Comparison of ENCODE assay signal across 11 cellular contexts in the genomic region with DNA sequence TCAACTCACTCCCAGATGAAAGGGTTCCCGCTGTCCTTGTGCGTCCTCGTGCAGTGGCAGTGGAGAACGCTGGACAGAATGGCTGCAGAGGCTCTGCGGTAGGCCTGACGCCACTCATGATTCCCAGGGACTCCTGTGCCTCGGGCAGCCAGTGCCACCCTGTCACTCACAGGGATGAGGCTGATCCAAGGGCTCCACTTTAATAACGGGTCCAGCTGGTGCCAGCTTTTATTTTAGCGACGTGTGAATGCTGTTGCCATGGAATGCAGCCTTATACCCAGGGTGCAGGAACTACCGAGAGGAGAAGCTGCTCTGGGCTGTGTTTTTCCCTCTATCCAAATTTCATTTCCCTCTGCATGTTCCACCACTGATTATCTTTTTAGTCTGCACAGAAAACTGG. TPM values are rescaled to one million over a fixed set of nuclear protein-coding genes. Genes with fewer than 3 reads are reported as not detected.
DNase-seq lines count a peak whose midpoint lies in the region; ATAC-seq and TF ChIP-seq lines count a peak whose summit lies in the region.
"Had no signal": no experiment of that assay in that cellular context is flagged by ENCODE, and none has a peak within 500 bp of the region (broad histone marks: within the 10 kb centered on the region; RNA-seq: fewer than 3 reads in every experiment).

No MANE protein-coding gene starts in this region.

- H2BK120ac ChIP-seq in neuronal stem cell (ENCODE audit: low read depth, low read length): no peak overlapping the region

- H3K4me2 ChIP-seq in neuronal stem cell (ENCODE audit: insufficient read depth, low read length, poor library complexity, severe bottlenecking): no peak overlapping the region
- H3K4me2 ChIP-seq: A549 had no signal

- no peak overlapping the region for H3K9ac ChIP-seq in neuronal stem cell (ENCODE audit: low read depth, low read length, poor library complexity)

- H3K27ac ChIP-seq in heart right ventricle: no peak overlapping the region
- H3K27ac ChIP-seq in right atrium auricular region: peak overlapping the region in 1 of 2 donors; percentile 1
- peak overlapping the region; percentile 12 for H3K27ac ChIP-seq in cingulate gyrus (ENCODE audit: low read depth, low read length)
- no peak overlapping the region for H3K27ac ChIP-seq in neuronal stem cell (replicated peaks; ENCODE audit: low read length)
- H3K27ac ChIP-seq: A549, HL-60 had no signal

- no peak overlapping the region for H3K4ac ChIP-seq in neuronal stem cell (ENCODE audit: low read length)

- H3K36me3 ChIP-seq in heart right ventricle (no peaks in the 10 kb centered on the region), right atrium auricular region (no peaks in the 10 kb centered on the region), neuronal stem cell (replicated peaks in 1 of 2; ENCODE audit: control insufficient read depth in 2 of 2, insufficient read depth in 2 of 2, low read length in 2 of 2) (no peaks in the 10 kb centered on the region)

- H3K4me1 ChIP-seq in heart right ventricle (peaks cover 0 to 14% (median 0%) of the 10 kb centered on the region in 9 donors), right atrium auricular region (peaks cover 0 to 16% of the 10 kb centered on the region in 2 donors), neuronal stem cell (ENCODE audit: control insufficient read depth in 2 of 2, insufficient read depth in 1 of 2, low read depth in 1 of 2, low read length in 2 of 2) (peaks cover 0 to 11% of the 10 kb centered on the region in 2 donors)
- H3K4me1 ChIP-seq: Caco-2 had no signal

- DNase-seq in heart right ventricle (no peak), right atrium auricular region (ENCODE audit: low spot score) (no peak), neuronal stem cell (ENCODE audit: low spot score) (no peak), pons (ENCODE audit: low spot score) (no peak)
- no peak for DNase-seq in activated CD8-positive, alpha-beta memory T cell treated with anti-CD3 and anti-CD28 coated beads, Interleukin-2, amount 50 U/mL, for 48 hours
- DNase-seq: Caco-2; CD8-positive, alpha-beta T cell; H7 had no signal

- H2AK5ac ChIP-seq in neuronal stem cell (ENCODE audit: low read depth, low read length): peak overlapping the region; percentile 54

- H2BK12ac ChIP-seq in neuronal stem cell (ENCODE audit: low read length): no peak overlapping the region

- no peak overlapping the region for H3K23ac ChIP-seq in neuronal stem cell (ENCODE audit: low read depth, low read length, poor library complexity)

- peak in 6 of 8 donors; percentile 36 to 77 (median 60) for ATAC-seq in heart right ventricle
- ATAC-seq: A549; CD8-positive, alpha-beta T cell had no signal

- intact Hi-C loops in heart right ventricle (cut with DNase I): no loop called here

- H3K27me3 ChIP-seq in heart right ventricle: peaks cover 0 to 61% (median 40%) of the 10 kb centered on the region in 7 donors
- no peaks in the 10 kb centered on the region for H3K27me3 ChIP-seq in right atrium auricular region
- H3K27me3 ChIP-seq in neuronal stem cell (ENCODE audit: control insufficient read depth in 3 of 3, insufficient read depth in 3 of 3, low read depth in 1 of 3, low read length in 3 of 3): peaks cover 0 to 18% (median 0%) of the 10 kb centered on the region in 3 experiments

- H3K18ac ChIP-seq in neuronal stem cell (ENCODE audit: low read length): peak overlapping the region; percentile 87

- no peak overlapping the region for H3K14ac ChIP-seq in neuronal stem cell (ENCODE audit: low read length)

- peak overlapping the region; percentile 50 for H4K91ac ChIP-seq in neuronal stem cell (ENCODE audit: low read depth, low read length, poor library complexity)

- H4K8ac ChIP-seq in neuronal stem cell (ENCODE audit: low read depth, low read length): no peak overlapping the region

- TF ChIP-seq CTCF in heart right ventricle (IDR thresholded peaks at IDR 0.05) (no peak), right atrium auricular region (IDR thresholded peaks at IDR 0.05) (no peak)

- H3K79me1 ChIP-seq in neuronal stem cell (ENCODE audit: low read depth, low read length): no peaks in the 10 kb centered on the region

- 70 to 73% methylated on average over 11 of the region's 11 CpGs for WGBS in heart right ventricle, 2 donors
- WGBS in neuronal stem cell (ENCODE audit: extremely low coverage in 2 of 2, insufficient read length in 2 of 2, insufficient replicate concordance in 1 of 2), 2 donors: no CpG with 5 or more reads among the region's 11 CpGs

- no peak overlapping the region for H2BK5ac ChIP-seq in neuronal stem cell (ENCODE audit: low read length)

- peak overlapping the region; percentile 34 for H2AFZ ChIP-seq in neuronal stem cell (ENCODE audit: low read length)

- no peak overlapping the region for H2BK15ac ChIP-seq in neuronal stem cell (ENCODE audit: low read length)

- H3K4me3 ChIP-seq in heart right ventricle: no peak overlapping the region
- H3K4me3 ChIP-seq in right atrium auricular region: no peak overlapping the region
- no peak overlapping the region for H3K4me3 ChIP-seq in neuronal stem cell (ENCODE audit: low read length in 2 of 2)
- H3K4me3 ChIP-seq: A549 had no signal

- peaks cover 0 to 3% (median 0%) of the 10 kb centered on the region in 11 donors for H3K9me3 ChIP-seq in heart right ventricle
- no peaks in the 10 kb centered on the region for H3K9me3 ChIP-seq in right atrium auricular region
- peaks cover 0 to 1% of the 10 kb centered on the region in 2 donors for H3K9me3 ChIP-seq in neuronal stem cell (replicated peaks in 1 of 2; ENCODE audit: control insufficient read depth in 2 of 2, insufficient read depth in 1 of 2, low read depth in 1 of 2, low read length in 2 of 2)
- H3K9me3 ChIP-seq: A549, Caco-2 had no signal

RNA-seq across cellular contexts. Expression of a gene that starts 15.8 kb away (rescaled TPM):
- 1 to 10 TPM; 1.2 to 7.6 (median 2.9) TPM for total RNA-seq in heart right ventricle
- polyA plus RNA-seq in heart right ventricle: 1 to 10 TPM in 1 of 2 donors, under 1 TPM in 1; 0.29 to 2.4 TPM
- 10 to 100 TPM in 1 of 2 donors, 1 to 10 TPM in 1; 5.2 to 16.9 TPM for total RNA-seq in right atrium auricular region
- polyA plus RNA-seq in neuronal stem cell (2013, experiment 1 of 2): 1.6 TPM
- 2.1 TPM for polyA plus RNA-seq in neuronal stem cell (2013, experiment 2 of 2)
- total RNA-seq: Caco-2 had no signal
